8 cellular contexts compared by ENCODE assay signal in the genomic region with DNA sequence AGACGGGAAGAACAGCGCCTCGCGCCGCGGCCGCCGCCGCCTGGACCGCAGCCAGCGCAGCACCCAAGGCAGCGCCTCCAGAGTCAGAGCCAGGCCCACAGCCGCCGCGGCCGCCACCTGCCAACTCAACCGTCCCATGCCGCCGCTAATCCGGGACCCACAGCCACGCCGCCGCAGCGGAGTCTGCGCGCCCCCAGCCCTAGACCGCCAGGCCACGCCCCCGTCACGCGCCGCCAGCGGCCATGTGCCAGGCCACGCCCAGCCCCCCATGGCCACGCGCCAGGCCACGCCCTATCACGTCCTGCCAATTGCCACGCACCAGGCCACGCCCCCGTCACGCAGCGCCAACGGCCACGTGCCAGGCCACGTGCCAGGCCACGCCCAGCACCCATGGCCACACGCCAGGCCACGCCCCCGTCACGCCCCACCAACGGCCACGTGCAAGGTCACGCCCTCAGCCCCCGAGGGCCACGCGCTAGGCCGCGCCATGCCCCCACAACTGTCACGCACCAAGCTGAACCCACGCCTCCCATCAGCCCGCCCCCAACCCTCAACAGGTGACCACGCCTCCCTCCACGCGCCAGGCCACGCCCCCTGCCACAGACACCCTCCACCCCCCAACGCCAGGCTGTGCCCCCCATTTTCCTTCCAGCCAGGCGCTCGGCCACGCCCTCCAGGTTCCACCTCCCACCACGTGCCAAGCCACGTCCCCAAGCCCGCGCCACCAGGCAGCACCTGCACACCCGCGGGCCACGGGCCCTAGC. TPM values are rescaled to one million over a fixed set of nuclear protein-coding genes. Genes with fewer than 3 reads are reported as not detected.
DNase-seq lines count a peak whose midpoint lies in the region; ATAC-seq and TF ChIP-seq lines count a peak whose summit lies in the region.

Gene PLD6 (minus strand): TSS at position 185 of the 764 bp plus-strand sequence. CDS start 47 bp downstream, at position 138.

- H3K27me3 ChIP-seq in dorsolateral prefrontal cortex (no peaks in the 10 kb centered on the region), mucosa of stomach (ENCODE audit: control insufficient read depth, insufficient read depth, low read length) (no peaks in the 10 kb centered on the region)

- H3K4me3 ChIP-seq in dorsolateral prefrontal cortex, result peak within 1 kb of the TSS; percentile 32 to 75 (median 65)
- H3K4me3 ChIP-seq in mucosa of stomach (ENCODE audit: low read length), result peak within 1 kb of the TSS; percentile 74

- ATAC-seq in HG03342 (IDR thresholded peaks at IDR 0.05; ENCODE audit: unreplicated experiment), result peak; percentile 65
- peak; percentile 75 to 85 for ATAC-seq in stimulated activated naive B cell treated with anti-CD40 and anti-IgM and Interleukin-4, amounts not matched to agents 10 μg/mL and 1 μg/mL and 100 μg/mL, for 72 hours (replicated peaks)

- peaks cover 26 to 33% of the 10 kb centered on the region in 2 donors for H3K36me3 Mint-ChIP-seq in stimulated activated naive B cell treated with anti-CD40 and anti-IgM and Interleukin-4, amounts not matched to agents 10 μg/mL and 1 μg/mL and 100 μg/mL, for 72 hours

- peaks cover 22% of the 10 kb centered on the region for H3K4me1 ChIP-seq in mucosa of stomach (ENCODE audit: control insufficient read depth, insufficient read depth, low read length)

- H3K9me3 Mint-ChIP-seq in stimulated activated naive B cell treated with anti-CD40 and anti-IgM and Interleukin-4, amounts not matched to agents 10 μg/mL and 1 μg/mL and 100 μg/mL, for 72 hours, result peaks cover 0 to 5% of the 10 kb centered on the region in 2 donors

- intact Hi-C loops in dorsolateral prefrontal cortex (cut with DNase I), result loop anchor here in 1 of 2 donors (2.0 kb wide), 1 partner anchor 28 kb away; no protein-coding TSS in a partner anchor

- peak within 1 kb of the TSS; percentile 87 to 89 for H3K4me3 Mint-ChIP-seq in stimulated activated naive B cell treated with anti-CD40 and anti-IgM and Interleukin-4, amounts not matched to agents 10 μg/mL and 1 μg/mL and 100 μg/mL, for 72 hours

- peak within 1 kb of the TSS; percentile 13 to 90 (median 77) for H3K27ac ChIP-seq in dorsolateral prefrontal cortex

- H3K27me3 Mint-ChIP-seq in stimulated activated naive B cell treated with anti-CD40 and anti-IgM and Interleukin-4, amounts not matched to agents 10 μg/mL and 1 μg/mL and 100 μg/mL, for 72 hours, result no peaks in the 10 kb centered on the region

- H3K27ac Mint-ChIP-seq in stimulated activated naive B cell treated with anti-CD40 and anti-IgM and Interleukin-4, amounts not matched to agents 10 μg/mL and 1 μg/mL and 100 μg/mL, for 72 hours, result peak within 1 kb of the TSS; percentile 97

- TF ChIP-seq CTCF in dorsolateral prefrontal cortex (IDR thresholded peaks at IDR 0.05 in 54 of 56, conservative IDR thresholded peaks at IDR 0.05 in 2 of 56; ENCODE audit: low read depth in 1 of 56, partially characterized antibody in 56 of 56), result peak in 6 of 56 donors; percentile 13 to 23 (median 17)

- peak within 1 kb of the TSS; percentile 77 for H3K9ac ChIP-seq in mucosa of stomach (ENCODE audit: low read length)

- peaks cover 17 to 32% of the 10 kb centered on the region in 2 donors for H3K4me1 Mint-ChIP-seq in stimulated activated naive B cell treated with anti-CD40 and anti-IgM and Interleukin-4, amounts not matched to agents 10 μg/mL and 1 μg/mL and 100 μg/mL, for 72 hours

- no peaks in the 10 kb centered on the region for H3K9me3 ChIP-seq in mucosa of stomach (ENCODE audit: control insufficient read depth, low read length)

- no peaks in the 10 kb centered on the region for H3K36me3 ChIP-seq in mucosa of stomach (ENCODE audit: control insufficient read depth, insufficient read depth, low read length)

- peak; percentile 57 to 73 for DNase-seq in NCI-H2081 (lab: John Stamatoyannopoulos, UW)
- no peak for DNase-seq in NCI-H2081 treated with DMSO at 0.1 percent for 48 hours (lab: John Stamatoyannopoulos, UW)
- DNase-seq in NCI-H82 treated with DMSO at 0.1 percent for 48 hours (lab: John Stamatoyannopoulos, UW; ENCODE audit: unreplicated experiment), result peak; percentile 74
- peak; percentile 93 to 94 for DNase-seq in activated CD4-positive, alpha-beta T cell treated with anti-CD3 and anti-CD28 coated beads, Interleukin-2, amount 50 U/mL, for 4 hours
- peak in 9 of 10 donors; percentile 37 to 81 (median 62) for DNase-seq in dorsolateral prefrontal cortex
- DNase-seq in stimulated activated naive B cell treated with anti-CD40 and anti-IgM and Interleukin-4, amounts not matched to agents 10 μg/mL and 1 μg/mL and 100 μg/mL, for 72 hours, result peak; percentile 94

RNA-seq across cellular contexts. Expression of gene PLD6, which starts in this region (rescaled TPM):
- total RNA-seq in dorsolateral prefrontal cortex, result 10 to 100 TPM in 57 of 120 experiments, 1 to 10 TPM in 63; 5.7 to 19.4 (median 9.9) TPM
